ENCODE assay signal across 18 cellular contexts in genomic region chr5:122967085-122967484, GRCh38.
DNase-seq lines count a peak whose midpoint lies in the region; ATAC-seq and FAIRE-seq lines count a peak whose summit lies in the region.
"Had no signal": no experiment of that assay in that cellular context is flagged by ENCODE, and none has a peak within 500 bp of the region (broad histone marks: within the 10 kb centered on the region; RNA-seq: fewer than 3 reads in every experiment).

No MANE protein-coding gene starts in this region.

- H3K23ac ChIP-seq in mesendoderm (ENCODE audit: low read length): peak overlapping the region; percentile 85

- H4K5ac ChIP-seq in mesendoderm (ENCODE audit: low read length): no peak overlapping the region

- H2BK5ac ChIP-seq in mesendoderm (ENCODE audit: low read length): no peak overlapping the region

- FAIRE-seq in GM19239 (lab: Jason Lieb, UNC): peak; percentile 82
- FAIRE-seq: endothelial cell of umbilical vein had no signal

- H3K4ac ChIP-seq in mesendoderm (ENCODE audit: low read depth, low read length): no peak overlapping the region

- intact Hi-C loops in posterior cingulate gyrus (cut with DNase I): no loop called here

- DNase-seq in GM19239 (ENCODE audit: insufficient read length, low spot score) (no peak), mesendoderm (no peak), posterior cingulate gyrus (no peak)
- no peak for DNase-seq in stimulated activated effector memory CD8-positive, alpha-beta T cell treated with anti-CD3 and anti-CD28 coated beads, Interleukin-12 subunit alpha, Interleukin-12 subunit beta, amount 100 ng/mL, for 72 hours (ENCODE audit: low spot score in 2 of 2)
- DNase-seq: activated CD4-positive, CD25-positive, alpha-beta regulatory T cell; activated gamma-delta T cell; AML-193; aorta; foreskin melanocyte; GF-D8; KBM-7; NCI-H1105 had no signal

- H3K27ac ChIP-seq in mesendoderm (ENCODE audit: low read depth, low read length): no peak overlapping the region

- no peak overlapping the region for H3K9ac ChIP-seq in mesendoderm (ENCODE audit: low read length)

- H3K4me1 ChIP-seq in mesendoderm (ENCODE audit: control insufficient read depth, low read depth, low read length): no peaks in the 10 kb centered on the region

- H3K79me1 ChIP-seq in mesendoderm (ENCODE audit: low read length): no peaks in the 10 kb centered on the region

- WGBS in mesendoderm (ENCODE audit: extremely low coverage, insufficient coverage, low lambda C conversion rate): no CpG with 5 or more reads among the region's 7 CpGs

- H2AK5ac ChIP-seq in mesendoderm (ENCODE audit: low read length): no peak overlapping the region

- H2BK15ac ChIP-seq in mesendoderm (replicated peaks; ENCODE audit: low read depth): no peak overlapping the region

- H3K4me3 ChIP-seq in mesendoderm (ENCODE audit: low read length): no peak overlapping the region

- no peaks in the 10 kb centered on the region for H3K4me1 Mint-ChIP-seq in stimulated activated effector memory CD8-positive, alpha-beta T cell treated with anti-CD3 and anti-CD28 coated beads, Interleukin-12 subunit alpha, Interleukin-12 subunit beta, amount 100 ng/mL, for 72 hours
- H3K4me1 Mint-ChIP-seq: naive B cell had no signal

- no peak overlapping the region for H2BK120ac ChIP-seq in mesendoderm (ENCODE audit: low read depth, low read length)

- no peak overlapping the region for H3K56ac ChIP-seq in mesendoderm (ENCODE audit: low read length)

- no peak overlapping the region for H3K18ac ChIP-seq in mesendoderm (ENCODE audit: low read length)

- no peaks in the 10 kb centered on the region for H3K79me2 ChIP-seq in mesendoderm (ENCODE audit: control insufficient read depth, insufficient read depth, low read length)

- no peaks in the 10 kb centered on the region for H3K36me3 Mint-ChIP-seq in stimulated activated effector memory CD8-positive, alpha-beta T cell treated with anti-CD3 and anti-CD28 coated beads, Interleukin-12 subunit alpha, Interleukin-12 subunit beta, amount 100 ng/mL, for 72 hours
- H3K36me3 Mint-ChIP-seq: naive B cell had no signal

- H3K4me3 Mint-ChIP-seq in stimulated activated effector memory CD8-positive, alpha-beta T cell treated with anti-CD3 and anti-CD28 coated beads, Interleukin-12 subunit alpha, Interleukin-12 subunit beta, amount 100 ng/mL, for 72 hours: no peak overlapping the region
- H3K4me3 Mint-ChIP-seq: naive B cell had no signal

- H3K36me3 ChIP-seq in mesendoderm (ENCODE audit: control insufficient read depth, insufficient read depth, low read length): no peaks in the 10 kb centered on the region

- H3K27ac Mint-ChIP-seq in stimulated activated effector memory CD8-positive, alpha-beta T cell treated with anti-CD3 and anti-CD28 coated beads, Interleukin-12 subunit alpha, Interleukin-12 subunit beta, amount 100 ng/mL, for 72 hours: no peak overlapping the region

- H4K8ac ChIP-seq in mesendoderm (ENCODE audit: low read depth, low read length): no peak overlapping the region

- H3K4me2 ChIP-seq in mesendoderm (ENCODE audit: low read length): no peak overlapping the region

- H3K9me3 Mint-ChIP-seq in stimulated activated effector memory CD8-positive, alpha-beta T cell treated with anti-CD3 and anti-CD28 coated beads, Interleukin-12 subunit alpha, Interleukin-12 subunit beta, amount 100 ng/mL, for 72 hours: no peaks in the 10 kb centered on the region
- H3K9me3 Mint-ChIP-seq: naive B cell had no signal

- ATAC-seq in GM21737 (IDR thresholded peaks at IDR 0.05; ENCODE audit: unreplicated experiment): peak; percentile 42
- ATAC-seq in HG03159 (IDR thresholded peaks at IDR 0.05; ENCODE audit: unreplicated experiment): peak; percentile 54
- no peak for ATAC-seq in GM21367 (IDR thresholded peaks at IDR 0.05; ENCODE audit: unreplicated experiment)
- ATAC-seq in stimulated activated effector memory CD8-positive, alpha-beta T cell treated with anti-CD3 and anti-CD28 coated beads, Interleukin-12 subunit alpha, Interleukin-12 subunit beta, amount 100 ng/mL, for 72 hours: no peak
- ATAC-seq: Right ventricle myocardium inferior had no signal

- no peaks in the 10 kb centered on the region for H3K27me3 ChIP-seq in mesendoderm (ENCODE audit: insufficient read depth, low read length, poor library complexity)

Comparison
In these comparisons a context has a peak if more than half of its experiments do, and no peak if none do; other contexts are left out.
1. ATAC-seq: peak in GM21737 (single experiment) and HG03159 (single experiment); none in GM21367 (single experiment) and stimulated activated effector memory CD8-positive, alpha-beta T cell treated with anti-CD3 and anti-CD28 coated beads, Interleukin-12 subunit alpha, Interleukin-12 subunit beta, amount 100 ng/mL, for 72 hours (single experiment).